Comparison of ENCODE assay signal across 16 cellular contexts in genomic region chr22:49699928-49700498, GRCh38.
DNase-seq lines count a peak whose midpoint lies in the region; ATAC-seq and TF ChIP-seq lines count a peak whose summit lies in the region.
"Had no signal": no experiment of that assay in that cellular context is flagged by ENCODE, and none has a peak within 500 bp of the region (broad histone marks: within the 10 kb centered on the region; RNA-seq: fewer than 3 reads in every experiment).

No MANE protein-coding gene starts in this region.

- H3K4me3 Mint-ChIP-seq in neural progenitor cell, result peak overlapping the region; percentile 49
- no peak overlapping the region for H3K4me3 Mint-ChIP-seq in H9
- H3K4me3 Mint-ChIP-seq: CD4-positive, alpha-beta memory T cell; GM23338 had no signal

- no peak overlapping the region for H3K4ac ChIP-seq in H9 (ENCODE audit: low read depth, low read length)

- ATAC-seq in stimulated activated naive CD8-positive, alpha-beta T cell treated with anti-CD3 and anti-CD28 coated beads, Interleukin-15, Interleukin-2, amounts not matched to agents 100 U/mL and 50 U/mL, for 24 hours, result peak; percentile 23
- ATAC-seq in HG03108 (IDR thresholded peaks at IDR 0.05; ENCODE audit: unreplicated experiment), result no peak
- ATAC-seq: GM23338 had no signal

- H3K4me2 ChIP-seq in neural progenitor cell (no peak overlapping the region), H9 (ENCODE audit: insufficient read depth, insufficient read length, low read length) (no peak overlapping the region)
- H3K4me2 ChIP-seq: A549, GM23338 had no signal

- no peak overlapping the region for H2BK12ac ChIP-seq in H9 (ENCODE audit: insufficient read length, low read depth, low read length)

- no peak overlapping the region for H4K5ac ChIP-seq in H9 (ENCODE audit: insufficient read length, low read depth, low read length)

- peaks cover 24% of the 10 kb centered on the region for H3K9me3 Mint-ChIP-seq in neural progenitor cell
- peaks cover 25 to 43% of the 10 kb centered on the region in 2 experiments for H3K9me3 Mint-ChIP-seq in H9

- H3K27ac ChIP-seq in coronary artery (no peak overlapping the region), neural progenitor cell (no peak overlapping the region), H9 (ENCODE audit: insufficient read length, low read depth, low read length) (no peak overlapping the region)
- H3K27ac ChIP-seq: A549, C4-2B had no signal

- no peaks in the 10 kb centered on the region for H3K4me1 ChIP-seq in neural progenitor cell
- H3K4me1 ChIP-seq in H9 (ENCODE audit: insufficient read depth, low read length), result no peaks in the 10 kb centered on the region
- H3K4me1 ChIP-seq: A549, BE2C had no signal

- no peaks in the 10 kb centered on the region for H3F3A ChIP-seq in neural progenitor cell (ENCODE audit: low read depth)

- no peak overlapping the region for H4K8ac ChIP-seq in H9 (replicated peaks; ENCODE audit: insufficient read length, low read depth, low read length)

- no peak for TF ChIP-seq CTCF in coronary artery (IDR thresholded peaks at IDR 0.05)
- no peak for TF ChIP-seq CTCF in neural progenitor cell (IDR thresholded peaks at IDR 0.05)
- TF ChIP-seq CTCF in H9 (conservative IDR thresholded peaks at IDR 0.05), result no peak

- no peak overlapping the region for H3K56ac ChIP-seq in H9 (ENCODE audit: insufficient read length, low read depth, low read length)

- H4K91ac ChIP-seq in H9 (ENCODE audit: insufficient read length, low read depth, low read length), result no peak overlapping the region

- H2BK5ac ChIP-seq in H9 (ENCODE audit: insufficient read length, low read length), result no peak overlapping the region

- no peak overlapping the region for H3K18ac ChIP-seq in H9 (ENCODE audit: insufficient read length, low read depth, low read length)

- H3K9me3 ChIP-seq in neural progenitor cell (ENCODE audit: low read depth) (no peaks in the 10 kb centered on the region), H9 (ENCODE audit: control insufficient read depth, low read depth, low read length) (peaks cover 8% of the 10 kb centered on the region)
- H3K9me3 ChIP-seq: BE2C had no signal

- peak; percentile 17 for DNase-seq in D341Med (ENCODE audit: low spot score)
- DNase-seq in coronary artery (ENCODE audit: low spot score), result peak; percentile 59
- no peak for DNase-seq in neural progenitor cell (ENCODE audit: low spot score)
- DNase-seq in stimulated activated naive CD8-positive, alpha-beta T cell treated with anti-CD3 and anti-CD28 coated beads, Interleukin-15, Interleukin-2, amounts not matched to agents 100 U/mL and 50 U/mL, for 24 hours, result no peak
- no peak for DNase-seq in H9
- DNase-seq in activated T-cell treated with anti-CD3 and anti-CD28 coated beads, Interleukin-2, amount 50 U/mL, for 1 hour, result no peak
- DNase-seq: BE2C; CD4-positive, alpha-beta memory T cell; DMS153; DMS79 treated with DMSO at 0.1 percent for 48 hours; EL; H7 had no signal

- H3K27ac Mint-ChIP-seq in neural progenitor cell (no peak overlapping the region), H9 (no peak overlapping the region)
- H3K27ac Mint-ChIP-seq: CD4-positive, alpha-beta memory T cell; GM23338 had no signal

- H4K20me1 ChIP-seq in neural progenitor cell (ENCODE audit: low read depth), result no peaks in the 10 kb centered on the region
- H4K20me1 ChIP-seq in H9 (ENCODE audit: control insufficient read depth, insufficient read depth, insufficient read length), result no peaks in the 10 kb centered on the region

- no peak overlapping the region for H3K23ac ChIP-seq in H9 (ENCODE audit: insufficient read length, low read depth, low read length)

- H2BK15ac ChIP-seq in H9 (ENCODE audit: low read depth, low read length), result no peak overlapping the region

- no peak overlapping the region for H2BK20ac ChIP-seq in H9 (ENCODE audit: low read depth, low read length, poor library complexity, severe bottlenecking)

- H3K9ac ChIP-seq in neural progenitor cell (no peak overlapping the region), H9 (ENCODE audit: extremely low read depth, insufficient read length, low read length) (no peak overlapping the region)

- H3K14ac ChIP-seq in H9 (ENCODE audit: insufficient read depth, low read length), result no peak overlapping the region

- no CpG with 5 or more reads among the region's 12 CpGs for WGBS in H9 (ENCODE audit: extremely low coverage, insufficient read length, low lambda C conversion rate)

- H3K27me3 Mint-ChIP-seq in neural progenitor cell (ENCODE audit: insufficient read depth, low read depth) (peaks cover 4% of the 10 kb centered on the region), H9 (ENCODE audit: low read depth) (peaks cover 21% of the 10 kb centered on the region)

- H3K36me3 Mint-ChIP-seq in neural progenitor cell (no peaks in the 10 kb centered on the region), H9 (ENCODE audit: insufficient read depth in 1 of 3, low read depth in 3 of 3) (peaks cover 0 to 6% (median 3%) of the 10 kb centered on the region in 3 experiments; a peak in 4 of 7 replicates)

- H3K36me3 ChIP-seq in neural progenitor cell, result no peaks in the 10 kb centered on the region
- H3K36me3 ChIP-seq: BE2C had no signal

- no peaks in the 10 kb centered on the region for H3K79me2 ChIP-seq in neural progenitor cell (ENCODE audit: low read depth)
- no peaks in the 10 kb centered on the region for H3K79me2 ChIP-seq in H9 (ENCODE audit: insufficient read depth, low read length)

- H3K23me2 ChIP-seq in H9 (ENCODE audit: insufficient read length, low read depth, low read length, poor library complexity, severe bottlenecking), result no peaks in the 10 kb centered on the region

- no peak overlapping the region for H3T11ph ChIP-seq in H9 (ENCODE audit: low read length)

- no peak overlapping the region for H3K4me3 ChIP-seq in coronary artery
- no peak overlapping the region for H3K4me3 ChIP-seq in neural progenitor cell
- H3K4me3 ChIP-seq: A549, GM23338 had no signal

- H2AK5ac ChIP-seq in H9 (ENCODE audit: insufficient read length, low read length), result no peak overlapping the region

- no peak overlapping the region for H2BK120ac ChIP-seq in H9 (ENCODE audit: low read depth, low read length, poor library complexity, severe bottlenecking)

- H3K79me1 ChIP-seq in H9 (ENCODE audit: insufficient read depth, low read depth, low read length, poor library complexity, severe bottlenecking), result no peaks in the 10 kb centered on the region

- H2AFZ ChIP-seq in neural progenitor cell (replicated peaks) (no peak overlapping the region), H9 (ENCODE audit: low read length) (no peak overlapping the region)
- H2AFZ ChIP-seq: GM23338 had no signal

- H3K27me3 ChIP-seq in neural progenitor cell, result no peaks in the 10 kb centered on the region
- no peaks in the 10 kb centered on the region for H3K27me3 ChIP-seq in H9 (ENCODE audit: insufficient read depth, low read length)

- H3K4me1 Mint-ChIP-seq in neural progenitor cell, result no peaks in the 10 kb centered on the region
- no peaks in the 10 kb centered on the region for H3K4me1 Mint-ChIP-seq in H9
- H3K4me1 Mint-ChIP-seq: CD4-positive, alpha-beta memory T cell; GM23338 had no signal

Comparison
In these comparisons a context has a peak if more than half of its experiments do, and no peak if none do; other contexts are left out.
1. DNase-seq: peak in D341Med (single experiment) and coronary artery (single experiment); none in neural progenitor cell (single experiment), stimulated activated naive CD8-positive, alpha-beta T cell treated with anti-CD3 and anti-CD28 coated beads, Interleukin-15, Interleukin-2, amounts not matched to agents 100 U/mL and 50 U/mL, for 24 hours (single experiment), H9 (single experiment) and activated T-cell treated with anti-CD3 and anti-CD28 coated beads, Interleukin-2, amount 50 U/mL, for 1 hour (single experiment).